In genomic region chr1:197811769-197812168, GRCh38 we compare ENCODE assay signal across 27 cellular contexts. TPM values are rescaled to one million over a fixed set of nuclear protein-coding genes. Genes with fewer than 3 reads are reported as not detected.
DNase-seq lines count a peak whose midpoint lies in the region; ATAC-seq and TF ChIP-seq lines count a peak whose summit lies in the region.
"Had no signal": no experiment of that assay in that cellular context is flagged by ENCODE, and none has a peak within 500 bp of the region (broad histone marks: within the 10 kb centered on the region; RNA-seq: fewer than 3 reads in every experiment).

No MANE protein-coding gene starts in this region.

- peak overlapping the region in 1 of 2 donors; percentile 41 for H3K27ac ChIP-seq in right atrium auricular region
- no peak overlapping the region for H3K27ac ChIP-seq in upper lobe of right lung
- H3K27ac ChIP-seq: adrenal gland, colonic mucosa, upper lobe of left lung had no signal

- TF ChIP-seq CTCF in right atrium auricular region (IDR thresholded peaks at IDR 0.05) (no peak), upper lobe of right lung (IDR thresholded peaks at IDR 0.05) (no peak)

- H3K4me3 ChIP-seq in right atrium auricular region (no peak overlapping the region), adipocyte (ENCODE audit: low read length) (no peak overlapping the region), upper lobe of right lung (no peak overlapping the region)
- H3K4me3 ChIP-seq: adrenal gland, colonic mucosa, upper lobe of left lung had no signal

- H3K9ac ChIP-seq in adipocyte (ENCODE audit: low read length) = no peak overlapping the region

- no peaks in the 10 kb centered on the region for H3K36me3 ChIP-seq in right atrium auricular region
- H3K36me3 ChIP-seq in adipocyte (ENCODE audit: control insufficient read depth, insufficient read depth, low read length, severe bottlenecking) = no peaks in the 10 kb centered on the region
- no peaks in the 10 kb centered on the region for H3K36me3 ChIP-seq in upper lobe of right lung
- H3K36me3 ChIP-seq: adrenal gland, colonic mucosa, upper lobe of left lung had no signal

- DNase-seq in Right ventricle myocardium superior (no peak), right atrium auricular region (ENCODE audit: low spot score) (no peak), adipocyte (ENCODE audit: low read depth) (peak; percentile 32), iris pigment epithelial cell (ENCODE audit: low read depth) (peak; percentile 54), upper lobe of right lung (no peak), superior temporal gyrus (ENCODE audit: extremely low spot score) (no peak), epidermal melanocyte (ENCODE audit: insufficient read length, low spot score) (no peak)
- DNase-seq: 8988T; activated CD4-positive, alpha-beta T cell treated with anti-CD3 and anti-CD28 coated beads for 36 hours; activated CD8-positive, alpha-beta T cell treated with anti-CD3 and anti-CD28 coated beads, Interleukin-2, amount 10 ng/mL, durations not matched to agents 7 days and 5 days; activated naive CD4-positive, alpha-beta T cell treated with anti-CD3 and anti-CD28 coated beads for 36 hours; adrenal gland; AML-193; CD4-positive, alpha-beta T cell; colonic mucosa; effector CD8-positive, alpha-beta T cell; glutamatergic neuron; HCEC 1CT; MV-4-11; NCI-H146; NCI-H345; NCI-H748 treated with DMSO at 0.1 percent for 48 hours; small intestine; stimulated activated naive B cell treated with anti-CD40 and anti-IgM and Interleukin-4, amounts not matched to agents 10 μg/mL and 1 μg/mL and 100 μg/mL, for 72 hours; substantia nigra; upper lobe of left lung had no signal

- intact Hi-C loops in Right ventricle myocardium superior (cut with DNase I) = no loop called here
- intact Hi-C loops in upper lobe of right lung (cut with DNase I) = no loop called here

- H3K4me1 ChIP-seq in right atrium auricular region = no peaks in the 10 kb centered on the region
- H3K4me1 ChIP-seq in adipocyte (ENCODE audit: control insufficient read depth, insufficient read depth, low read length) = no peaks in the 10 kb centered on the region
- H3K4me1 ChIP-seq in upper lobe of right lung = no peaks in the 10 kb centered on the region
- H3K4me1 ChIP-seq: adrenal gland, upper lobe of left lung had no signal

- H3K27me3 ChIP-seq in right atrium auricular region (no peaks in the 10 kb centered on the region), adipocyte (replicated peaks; ENCODE audit: control insufficient read depth, insufficient read depth, low read length) (no peaks in the 10 kb centered on the region), upper lobe of right lung (no peaks in the 10 kb centered on the region)
- H3K27me3 ChIP-seq: adrenal gland, colonic mucosa, upper lobe of left lung had no signal

- ATAC-seq in Right ventricle myocardium superior (ENCODE audit: poor library complexity) = peak; percentile 81
- peak; percentile 74 for ATAC-seq in upper lobe of right lung
- no peak for ATAC-seq in HG02763 (IDR thresholded peaks at IDR 0.05; ENCODE audit: unreplicated experiment)
- ATAC-seq: activated CD4-positive, alpha-beta T cell treated with anti-CD3 and anti-CD28 coated beads for 36 hours; activated CD8-positive, alpha-beta T cell treated with anti-CD3 and anti-CD28 coated beads, Interleukin-2, amount 10 ng/mL, durations not matched to agents 7 days and 5 days; stimulated activated naive B cell treated with anti-CD40 and anti-IgM and Interleukin-4, amounts not matched to agents 10 μg/mL and 1 μg/mL and 100 μg/mL, for 72 hours had no signal

- H3K9me3 ChIP-seq in right atrium auricular region (no peaks in the 10 kb centered on the region), adipocyte (ENCODE audit: control insufficient read depth, low read length) (no peaks in the 10 kb centered on the region), upper lobe of right lung (no peaks in the 10 kb centered on the region)
- H3K9me3 ChIP-seq: adrenal gland, colonic mucosa, upper lobe of left lung had no signal

RNA-seq across cellular contexts. Expression of gene DENND1B, which starts 36.5 kb away (rescaled TPM):
- total RNA-seq in Right ventricle myocardium superior = 20.9 TPM
- total RNA-seq in right atrium auricular region = 10 to 100 TPM; 11.8 to 16.0 TPM
- total RNA-seq in upper lobe of right lung = 20.1 TPM

Comparison
In these comparisons a context has a peak if more than half of its experiments do, and no peak if none do; other contexts are left out.
1. DNase-seq: peak in adipocyte (single experiment) and iris pigment epithelial cell (single experiment); none in Right ventricle myocardium superior (single experiment), right atrium auricular region (single experiment), upper lobe of right lung (single experiment), superior temporal gyrus (single experiment) and epidermal melanocyte (single experiment).